Comparison of ENCODE assay signal across 26 cellular contexts in genomic region chr5:6875376-6875775, GRCh38.
DNase-seq lines count a peak whose midpoint lies in the region.
"Had no signal": no experiment of that assay in that cellular context is flagged by ENCODE, and none has a peak within 500 bp of the region (broad histone marks: within the 10 kb centered on the region; RNA-seq: fewer than 3 reads in every experiment).

No MANE protein-coding gene starts in this region.

- H3K9ac ChIP-seq in mesendoderm (ENCODE audit: low read length), result no peak overlapping the region
- H3K9ac ChIP-seq in GM23248, result no peak overlapping the region
- H3K9ac ChIP-seq: BLaER1 had no signal

- no peak overlapping the region for H2BK120ac ChIP-seq in mesendoderm (ENCODE audit: low read depth, low read length)

- H3F3A ChIP-seq in GM23248 (ENCODE audit: insufficient read depth), result no peaks in the 10 kb centered on the region

- H3K79me1 ChIP-seq in mesendoderm (ENCODE audit: low read length), result no peaks in the 10 kb centered on the region

- no peaks in the 10 kb centered on the region for H3K4me1 ChIP-seq in mesendoderm (ENCODE audit: control insufficient read depth, low read depth, low read length)
- no peaks in the 10 kb centered on the region for H3K4me1 ChIP-seq in GM23248 (ENCODE audit: insufficient read depth)
- H3K4me1 ChIP-seq: BLaER1, left lung, upper lobe of left lung had no signal

- WGBS in mesendoderm (ENCODE audit: extremely low coverage, insufficient coverage, low lambda C conversion rate), result no CpG with 5 or more reads among the region's 6 CpGs
- 45% methylated on average over 6 of the region's 6 CpGs for WGBS in GM23248 (ENCODE audit: low coverage in 1 of 2, low lambda C conversion rate in 2 of 2, missing lambda C conversion rate in 2 of 2), 2 experiments

- no peak overlapping the region for H3K23ac ChIP-seq in mesendoderm (ENCODE audit: low read length)

- DNase-seq in DMS153 (lab: John Stamatoyannopoulos, UW) (peak; percentile 94), LoVo (ENCODE audit: low spot score) (peak; percentile 9), SW480 (ENCODE audit: low spot score) (peak; percentile 17), mesendoderm (peak; percentile 10), GM23248 (no peak), Kasumi-1 (lab: John Stamatoyannopoulos, UW) (no peak), MG63 (no peak), SHP77 (lab: John Stamatoyannopoulos, UW) (no peak)
- DNase-seq: activated CD4-positive, alpha-beta memory T cell treated with anti-CD3 and anti-CD28 coated beads, Interleukin-2, amount 10 ng/mL, durations not matched to agents 7 days and 5 days; activated CD4-positive, CD25-positive, alpha-beta regulatory T cell treated with anti-CD3 and anti-CD28 coated beads, Interleukin-2, amount 50 U/mL, for 72 hours; activated CD8-positive, alpha-beta memory T cell treated with anti-CD3 and anti-CD28 coated beads, Interleukin-2, amount 50 U/mL, for 48 hours; activated naive CD4-positive, alpha-beta T cell treated with anti-CD3 and anti-CD28 coated beads, Interleukin-2, amount 10 ng/mL, durations not matched to agents 7 days and 5 days; amygdala; endodermal cell; HFFc6; IMR-90; left lung; NCI-H1105 treated with DMSO at 0.1 percent for 48 hours; NCI-H2081; stimulated activated CD4-positive, alpha-beta T cell treated with anti-CD3 and anti-CD28 coated beads, Interleukin-12 subunit alpha, Interleukin-12 subunit beta, amount 100 ng/mL, for 4 hours; stimulated activated CD4-positive, alpha-beta T cell treated with anti-CD3 and anti-CD28 coated beads, Interleukin-4, amount 100 ng/mL, for 1 hour; T-helper 17 cell; upper lobe of left lung had no signal

- H3K9me3 ChIP-seq in GM23248 (ENCODE audit: low read depth) (no peaks in the 10 kb centered on the region), MG63 (no peaks in the 10 kb centered on the region)
- H3K9me3 ChIP-seq: BLaER1, left lung, upper lobe of left lung had no signal

- no peak overlapping the region for H2AK5ac ChIP-seq in mesendoderm (ENCODE audit: low read length)

- no peak overlapping the region for H2AFZ ChIP-seq in GM23248

- no peaks in the 10 kb centered on the region for H4K20me1 ChIP-seq in GM23248 (ENCODE audit: insufficient read depth)
- H4K20me1 ChIP-seq: BLaER1 had no signal

- H3K79me2 ChIP-seq in mesendoderm (ENCODE audit: control insufficient read depth, insufficient read depth, low read length), result no peaks in the 10 kb centered on the region
- no peaks in the 10 kb centered on the region for H3K79me2 ChIP-seq in GM23248 (ENCODE audit: insufficient read depth)

- H3K4me3 ChIP-seq in mesendoderm (ENCODE audit: low read length), result no peak overlapping the region
- no peak overlapping the region for H3K4me3 ChIP-seq in GM23248
- no peak overlapping the region for H3K4me3 ChIP-seq in MG63
- H3K4me3 ChIP-seq: BLaER1, coronary artery, left lung, SK-N-MC, upper lobe of left lung had no signal

- H3K36me3 ChIP-seq in mesendoderm (ENCODE audit: control insufficient read depth, insufficient read depth, low read length) (no peaks in the 10 kb centered on the region), GM23248 (ENCODE audit: low read depth) (no peaks in the 10 kb centered on the region), MG63 (no peaks in the 10 kb centered on the region)
- H3K36me3 ChIP-seq: BLaER1, left lung, upper lobe of left lung had no signal

- no peaks in the 10 kb centered on the region for H3K9me2 ChIP-seq in GM23248 (ENCODE audit: insufficient read depth)

- no peak overlapping the region for H4K5ac ChIP-seq in mesendoderm (ENCODE audit: low read length)

- no peak overlapping the region for H2BK5ac ChIP-seq in mesendoderm (ENCODE audit: low read length)

- no peak overlapping the region for H3K4ac ChIP-seq in mesendoderm (ENCODE audit: low read depth, low read length)

- H4K8ac ChIP-seq in mesendoderm (ENCODE audit: low read depth, low read length), result no peak overlapping the region

- H3K4me2 ChIP-seq in mesendoderm (ENCODE audit: low read length) (no peak overlapping the region), GM23248 (ENCODE audit: unreplicated experiment) (no peak overlapping the region)
- H3K4me2 ChIP-seq: BLaER1 had no signal

- H2BK15ac ChIP-seq in mesendoderm (replicated peaks; ENCODE audit: low read depth), result no peak overlapping the region

- H3K18ac ChIP-seq in mesendoderm (ENCODE audit: low read length), result no peak overlapping the region

- in situ Hi-C loops in GM23248 (cut with MboI), result no loop called here

- H3K56ac ChIP-seq in mesendoderm (ENCODE audit: low read length), result no peak overlapping the region

- H3K27ac ChIP-seq in mesendoderm (ENCODE audit: low read depth, low read length), result no peak overlapping the region
- H3K27ac ChIP-seq in GM23248, result no peak overlapping the region
- H3K27ac ChIP-seq: BLaER1, coronary artery, left lung, SK-N-MC, upper lobe of left lung had no signal

- H3K27me3 ChIP-seq in mesendoderm (ENCODE audit: insufficient read depth, low read length, poor library complexity), result no peaks in the 10 kb centered on the region
- H3K27me3 ChIP-seq in GM23248 (replicated peaks; ENCODE audit: insufficient read depth), result no peaks in the 10 kb centered on the region
- H3K27me3 ChIP-seq in MG63, result peaks cover 3% of the 10 kb centered on the region; the same call in 1 of the 2 replicates
- H3K27me3 ChIP-seq: BLaER1, upper lobe of left lung had no signal

Comparison
In these comparisons a context has a peak if more than half of its experiments do, and no peak if none do; other contexts are left out.
1. DNase-seq: peak in DMS153 (single experiment), LoVo (single experiment), SW480 (single experiment) and mesendoderm (single experiment); none in GM23248 (single experiment), Kasumi-1 (0 of 2), MG63 (single experiment) and SHP77 (0 of 2).